Comparison of ENCODE assay signal across 1 cellular context in the genomic region with DNA sequence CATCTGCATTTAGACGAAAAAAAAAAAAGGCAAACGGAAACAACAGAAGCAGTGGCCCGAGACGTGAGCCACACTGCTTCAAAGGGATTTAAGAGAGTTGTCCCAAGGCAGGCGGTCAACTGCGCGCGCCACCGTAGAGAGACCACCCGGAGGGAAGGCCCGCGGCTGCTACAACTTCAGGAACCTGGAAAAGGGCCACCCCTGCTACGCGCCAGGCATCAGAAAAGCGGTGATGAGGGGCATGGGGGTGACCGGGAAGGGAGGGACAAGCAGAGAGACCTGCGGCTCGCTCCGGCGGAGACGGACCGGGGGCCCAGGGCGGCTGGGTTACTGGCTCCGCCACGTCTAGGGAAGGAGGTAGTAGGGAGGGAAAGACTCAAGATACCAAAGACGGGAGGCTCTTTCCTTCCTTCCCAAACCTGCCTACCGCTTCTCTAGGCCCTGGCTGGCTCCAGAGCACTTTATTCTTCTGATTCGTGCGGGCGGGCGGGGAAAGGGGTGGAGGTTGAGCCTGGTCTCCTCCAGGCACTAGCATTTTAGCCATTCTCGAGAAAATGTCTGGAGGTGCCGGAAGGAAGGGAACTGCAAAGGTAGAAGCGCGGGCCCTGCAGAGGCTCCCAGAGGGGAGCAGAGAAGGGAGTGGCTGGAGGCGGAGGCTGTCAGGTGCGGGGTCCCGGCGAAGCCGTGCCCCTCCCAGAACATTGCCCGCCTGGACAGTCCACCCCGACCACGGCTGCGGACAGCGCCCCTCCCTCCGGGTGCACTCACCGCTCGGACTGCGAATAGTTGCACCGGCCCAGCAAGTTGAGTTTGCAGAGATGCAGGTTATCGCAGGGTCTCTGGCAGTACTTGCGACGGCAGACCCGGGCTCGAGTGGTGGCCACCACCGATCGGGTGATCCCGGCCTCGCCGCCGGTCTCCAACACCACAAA.
TF ChIP-seq lines count a peak whose summit lies in the region.

No MANE protein-coding gene starts in this region.

TF ChIP-seq in HepG2, 621 proteins besides CTCF, POLR2A, EP300 and RAD21 (continued from another document and continues in another):
- TF ChIP-seq, protein P1, sequence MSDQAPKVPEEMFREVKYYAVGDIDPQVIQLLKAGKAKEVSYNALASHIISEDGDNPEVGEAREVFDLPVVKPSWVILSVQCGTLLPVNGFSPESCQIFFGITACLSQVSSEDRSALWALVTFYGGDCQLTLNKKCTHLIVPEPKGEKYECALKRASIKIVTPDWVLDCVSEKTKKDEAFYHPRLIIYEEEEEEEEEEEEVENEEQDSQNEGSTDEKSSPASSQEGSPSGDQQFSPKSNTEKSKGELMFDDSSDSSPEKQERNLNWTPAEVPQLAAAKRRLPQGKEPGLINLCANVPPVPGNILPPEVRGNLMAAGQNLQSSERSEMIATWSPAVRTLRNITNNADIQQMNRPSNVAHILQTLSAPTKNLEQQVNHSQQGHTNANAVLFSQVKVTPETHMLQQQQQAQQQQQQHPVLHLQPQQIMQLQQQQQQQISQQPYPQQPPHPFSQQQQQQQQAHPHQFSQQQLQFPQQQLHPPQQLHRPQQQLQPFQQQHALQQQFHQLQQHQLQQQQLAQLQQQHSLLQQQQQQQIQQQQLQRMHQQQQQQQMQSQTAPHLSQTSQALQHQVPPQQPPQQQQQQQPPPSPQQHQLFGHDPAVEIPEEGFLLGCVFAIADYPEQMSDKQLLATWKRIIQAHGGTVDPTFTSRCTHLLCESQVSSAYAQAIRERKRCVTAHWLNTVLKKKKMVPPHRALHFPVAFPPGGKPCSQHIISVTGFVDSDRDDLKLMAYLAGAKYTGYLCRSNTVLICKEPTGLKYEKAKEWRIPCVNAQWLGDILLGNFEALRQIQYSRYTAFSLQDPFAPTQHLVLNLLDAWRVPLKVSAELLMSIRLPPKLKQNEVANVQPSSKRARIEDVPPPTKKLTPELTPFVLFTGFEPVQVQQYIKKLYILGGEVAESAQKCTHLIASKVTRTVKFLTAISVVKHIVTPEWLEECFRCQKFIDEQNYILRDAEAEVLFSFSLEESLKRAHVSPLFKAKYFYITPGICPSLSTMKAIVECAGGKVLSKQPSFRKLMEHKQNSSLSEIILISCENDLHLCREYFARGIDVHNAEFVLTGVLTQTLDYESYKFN (CRISPR knock-in tag; conservative IDR thresholded peaks at IDR 0.05): 0 out of 2 replicates have a peak, but pooled peaks have one; percentile 10
- TF ChIP-seq ZNF619 (CRISPR knock-in tag; IDR thresholded peaks at IDR 0.05) (no peak), ZNF44 (CRISPR knock-in tag; IDR thresholded peaks at IDR 0.05) (0 out of 2 replicates have a peak, but pooled peaks have one; percentile 63), ZNF737 (CRISPR knock-in tag; IDR thresholded peaks at IDR 0.05; ENCODE audit: borderline replicate concordance) (no peak), ZNF670 (CRISPR knock-in tag; IDR thresholded peaks at IDR 0.05; ENCODE audit: borderline replicate concordance) (peak; percentile 77; the same call in 1 of the 2 replicates), ZNF777 (CRISPR knock-in tag; IDR thresholded peaks at IDR 0.05) (peak; percentile 95; the same call in 1 of the 2 replicates), HHEX (CRISPR knock-in tag; IDR thresholded peaks at IDR 0.05) (no peak), U2AF2 (IDR thresholded peaks at IDR 0.05; ENCODE audit: low read depth, low read length) (0 out of 2 replicates have a peak, but pooled peaks have one; percentile 5), ZNF253 (CRISPR knock-in tag; IDR thresholded peaks at IDR 0.05; ENCODE audit: borderline replicate concordance) (0 out of 2 replicates have a peak, but pooled peaks have one; percentile 38), ZNF883 (CRISPR knock-in tag; IDR thresholded peaks at IDR 0.05; ENCODE audit: not compliant biosample characterization) (peak; percentile 23), NR2F6 (IDR thresholded peaks at IDR 0.05) (no peak), NR2F6 (CRISPR knock-in tag; IDR thresholded peaks at IDR 0.05) (no peak), ZNF343 (CRISPR knock-in tag; IDR thresholded peaks at IDR 0.05) (0 out of 2 replicates have a peak, but pooled peaks have one; percentile 3), ZNF468 (CRISPR knock-in tag; IDR thresholded peaks at IDR 0.05) (peak; percentile 77; the same call in 1 of the 2 replicates), ZSCAN30 (CRISPR knock-in tag; IDR thresholded peaks at IDR 0.05) (no peak), ZNF569 (CRISPR knock-in tag; IDR thresholded peaks at IDR 0.05; ENCODE audit: borderline replicate concordance) (no peak), IKZF4 (CRISPR knock-in tag; IDR thresholded peaks at IDR 0.05; ENCODE audit: borderline replicate concordance, low read depth, not compliant biosample characterization) (peak; percentile 28), KLF15 (CRISPR knock-in tag; IDR thresholded peaks at IDR 0.05; ENCODE audit: borderline replicate concordance) (0 out of 2 replicates have a peak, but pooled peaks have one; percentile 28), HDAC1 (CRISPR knock-in tag; IDR thresholded peaks at IDR 0.05) (peak; percentile 71; the same call in 1 of the 2 replicates), HDAC6 (IDR thresholded peaks at IDR 0.05; ENCODE audit: low read depth, low read length) (no peak), HNRNPL (IDR thresholded peaks at IDR 0.05; ENCODE audit: low read depth, low read length) (0 out of 2 replicates have a peak, but pooled peaks have one; percentile 50), ZNF329 (CRISPR knock-in tag; IDR thresholded peaks at IDR 0.05; ENCODE audit: low read depth) (no peak), DNMT3B (CRISPR knock-in tag; conservative IDR thresholded peaks at IDR 0.05) (no peak), TEAD2 (CRISPR knock-in tag; IDR thresholded peaks at IDR 0.05) (no peak)
- TF ChIP-seq, protein P2, sequence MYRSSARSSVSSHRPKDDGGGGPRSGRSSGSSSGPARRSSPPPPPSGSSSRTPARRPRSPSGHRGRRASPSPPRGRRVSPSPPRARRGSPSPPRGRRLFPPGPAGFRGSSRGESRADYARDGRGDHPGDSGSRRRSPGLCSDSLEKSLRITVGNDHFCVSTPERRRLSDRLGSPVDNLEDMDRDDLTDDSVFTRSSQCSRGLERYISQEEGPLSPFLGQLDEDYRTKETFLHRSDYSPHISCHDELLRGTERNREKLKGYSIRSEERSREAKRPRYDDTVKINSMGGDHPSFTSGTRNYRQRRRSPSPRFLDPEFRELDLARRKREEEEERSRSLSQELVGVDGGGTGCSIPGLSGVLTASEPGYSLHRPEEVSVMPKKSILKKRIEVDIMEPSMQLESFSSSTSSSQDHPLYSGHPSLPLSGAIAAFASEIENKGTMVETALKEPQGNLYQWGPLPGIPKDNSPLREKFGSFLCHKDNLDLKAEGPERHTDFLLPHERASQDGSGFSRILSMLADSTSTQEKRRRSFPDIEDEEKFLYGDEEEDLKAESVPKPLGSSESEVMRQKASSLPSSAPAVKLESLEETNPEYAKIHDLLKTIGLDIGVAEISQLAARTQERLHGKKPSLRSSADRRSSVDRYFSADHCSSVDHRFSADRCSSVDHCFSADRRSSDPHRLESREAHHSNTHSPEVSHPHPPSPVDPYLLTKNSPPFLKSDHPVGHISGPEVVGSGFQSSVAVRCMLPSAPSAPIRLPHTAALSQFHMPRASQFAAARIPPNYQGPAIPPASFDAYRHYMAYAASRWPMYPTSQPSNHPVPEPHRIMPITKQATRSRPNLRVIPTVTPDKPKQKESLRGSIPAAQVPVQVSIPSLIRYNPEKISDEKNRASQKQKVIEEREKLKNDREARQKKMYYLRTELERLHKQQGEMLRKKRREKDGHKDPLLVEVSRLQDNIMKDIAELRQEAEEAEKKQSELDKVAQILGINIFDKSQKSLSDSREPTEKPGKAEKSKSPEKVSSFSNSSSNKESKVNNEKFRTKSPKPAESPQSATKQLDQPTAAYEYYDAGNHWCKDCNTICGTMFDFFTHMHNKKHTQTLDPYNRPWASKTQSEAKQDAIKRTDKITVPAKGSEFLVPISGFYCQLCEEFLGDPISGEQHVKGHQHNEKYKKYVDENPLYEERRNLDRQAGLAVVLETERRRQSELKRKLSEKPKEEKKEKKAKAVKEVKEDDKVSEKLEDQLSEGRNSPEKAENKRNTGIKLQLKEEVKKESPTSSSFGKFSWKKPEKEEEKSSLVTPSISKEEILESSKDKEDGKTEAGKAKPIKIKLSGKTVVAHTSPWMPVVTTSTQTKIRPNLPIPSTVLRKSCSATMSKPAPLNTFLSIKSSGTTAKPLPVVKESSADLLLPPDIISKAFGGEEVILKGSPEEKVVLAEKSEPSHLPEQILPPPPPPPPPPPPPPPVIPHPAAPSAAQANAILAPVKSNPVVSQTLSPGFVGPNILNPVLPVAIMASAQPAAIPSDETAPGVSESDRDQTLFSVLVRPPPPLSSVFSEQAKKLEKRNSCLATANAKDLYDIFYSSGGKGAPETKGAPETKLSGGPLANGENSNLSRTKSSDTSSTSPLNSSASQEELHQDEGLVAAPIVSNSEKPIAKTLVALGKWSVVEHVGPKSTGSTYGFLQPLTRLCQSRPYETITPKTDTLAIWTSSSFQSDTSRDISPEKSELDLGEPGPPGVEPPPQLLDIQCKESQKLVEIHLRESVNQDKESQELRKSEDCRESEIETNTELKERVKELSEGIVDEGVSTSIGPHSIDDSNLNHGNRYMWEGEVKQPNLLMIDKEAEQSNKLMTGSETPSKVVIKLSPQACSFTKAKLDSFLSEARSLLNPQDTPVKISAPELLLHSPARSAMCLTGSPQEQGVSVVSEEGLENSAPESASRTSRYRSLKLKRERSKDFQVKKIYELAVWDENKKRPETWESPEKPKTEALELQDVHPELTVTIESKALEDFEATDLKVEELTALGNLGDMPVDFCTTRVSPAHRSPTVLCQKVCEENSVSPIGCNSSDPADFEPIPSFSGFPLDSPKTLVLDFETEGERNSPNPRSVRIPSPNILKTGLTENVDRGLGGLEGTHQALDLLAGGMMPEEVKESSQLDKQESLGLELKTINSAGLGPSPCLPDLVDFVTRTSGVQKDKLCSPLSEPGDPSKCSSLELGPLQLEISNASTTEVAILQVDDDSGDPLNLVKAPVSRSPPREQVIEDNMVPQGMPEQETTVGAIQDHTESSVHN (CRISPR knock-in tag; IDR thresholded peaks at IDR 0.05): no peak
- TF ChIP-seq, protein P3, sequence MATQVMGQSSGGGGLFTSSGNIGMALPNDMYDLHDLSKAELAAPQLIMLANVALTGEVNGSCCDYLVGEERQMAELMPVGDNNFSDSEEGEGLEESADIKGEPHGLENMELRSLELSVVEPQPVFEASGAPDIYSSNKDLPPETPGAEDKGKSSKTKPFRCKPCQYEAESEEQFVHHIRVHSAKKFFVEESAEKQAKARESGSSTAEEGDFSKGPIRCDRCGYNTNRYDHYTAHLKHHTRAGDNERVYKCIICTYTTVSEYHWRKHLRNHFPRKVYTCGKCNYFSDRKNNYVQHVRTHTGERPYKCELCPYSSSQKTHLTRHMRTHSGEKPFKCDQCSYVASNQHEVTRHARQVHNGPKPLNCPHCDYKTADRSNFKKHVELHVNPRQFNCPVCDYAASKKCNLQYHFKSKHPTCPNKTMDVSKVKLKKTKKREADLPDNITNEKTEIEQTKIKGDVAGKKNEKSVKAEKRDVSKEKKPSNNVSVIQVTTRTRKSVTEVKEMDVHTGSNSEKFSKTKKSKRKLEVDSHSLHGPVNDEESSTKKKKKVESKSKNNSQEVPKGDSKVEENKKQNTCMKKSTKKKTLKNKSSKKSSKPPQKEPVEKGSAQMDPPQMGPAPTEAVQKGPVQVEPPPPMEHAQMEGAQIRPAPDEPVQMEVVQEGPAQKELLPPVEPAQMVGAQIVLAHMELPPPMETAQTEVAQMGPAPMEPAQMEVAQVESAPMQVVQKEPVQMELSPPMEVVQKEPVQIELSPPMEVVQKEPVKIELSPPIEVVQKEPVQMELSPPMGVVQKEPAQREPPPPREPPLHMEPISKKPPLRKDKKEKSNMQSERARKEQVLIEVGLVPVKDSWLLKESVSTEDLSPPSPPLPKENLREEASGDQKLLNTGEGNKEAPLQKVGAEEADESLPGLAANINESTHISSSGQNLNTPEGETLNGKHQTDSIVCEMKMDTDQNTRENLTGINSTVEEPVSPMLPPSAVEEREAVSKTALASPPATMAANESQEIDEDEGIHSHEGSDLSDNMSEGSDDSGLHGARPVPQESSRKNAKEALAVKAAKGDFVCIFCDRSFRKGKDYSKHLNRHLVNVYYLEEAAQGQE (IDR thresholded peaks at IDR 0.05; ENCODE audit: borderline replicate concordance in 1 of 2, low read depth in 1 of 2, low read length in 2 of 2): 0 out of 4 replicates have a peak, but pooled peaks of 1 of the 2 experiments have one; percentile 11
- TF ChIP-seq, protein P4, sequence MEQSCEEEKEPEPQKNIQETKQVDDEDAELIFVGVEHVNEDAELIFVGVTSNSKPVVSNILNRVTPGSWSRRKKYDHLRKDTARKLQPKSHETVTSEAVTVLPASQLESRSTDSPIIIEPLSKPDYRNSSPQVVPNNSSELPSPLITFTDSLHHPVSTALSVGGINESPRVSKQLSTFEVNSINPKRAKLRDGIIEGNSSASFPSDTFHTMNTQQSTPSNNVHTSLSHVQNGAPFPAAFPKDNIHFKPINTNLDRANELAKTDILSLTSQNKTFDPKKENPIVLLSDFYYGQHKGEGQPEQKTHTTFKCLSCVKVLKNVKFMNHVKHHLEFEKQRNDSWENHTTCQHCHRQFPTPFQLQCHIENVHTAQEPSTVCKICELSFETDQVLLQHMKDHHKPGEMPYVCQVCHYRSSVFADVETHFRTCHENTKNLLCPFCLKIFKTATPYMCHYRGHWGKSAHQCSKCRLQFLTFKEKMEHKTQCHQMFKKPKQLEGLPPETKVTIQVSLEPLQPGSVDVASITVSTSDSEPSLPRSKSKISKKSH (CRISPR knock-in tag; IDR thresholded peaks at IDR 0.05; ENCODE audit: borderline replicate concordance): no peak
- TF ChIP-seq, protein P5, sequence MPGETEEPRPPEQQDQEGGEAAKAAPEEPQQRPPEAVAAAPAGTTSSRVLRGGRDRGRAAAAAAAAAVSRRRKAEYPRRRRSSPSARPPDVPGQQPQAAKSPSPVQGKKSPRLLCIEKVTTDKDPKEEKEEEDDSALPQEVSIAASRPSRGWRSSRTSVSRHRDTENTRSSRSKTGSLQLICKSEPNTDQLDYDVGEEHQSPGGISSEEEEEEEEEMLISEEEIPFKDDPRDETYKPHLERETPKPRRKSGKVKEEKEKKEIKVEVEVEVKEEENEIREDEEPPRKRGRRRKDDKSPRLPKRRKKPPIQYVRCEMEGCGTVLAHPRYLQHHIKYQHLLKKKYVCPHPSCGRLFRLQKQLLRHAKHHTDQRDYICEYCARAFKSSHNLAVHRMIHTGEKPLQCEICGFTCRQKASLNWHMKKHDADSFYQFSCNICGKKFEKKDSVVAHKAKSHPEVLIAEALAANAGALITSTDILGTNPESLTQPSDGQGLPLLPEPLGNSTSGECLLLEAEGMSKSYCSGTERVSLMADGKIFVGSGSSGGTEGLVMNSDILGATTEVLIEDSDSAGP (CRISPR knock-in tag; IDR thresholded peaks at IDR 0.05; ENCODE audit: borderline replicate concordance): 0 out of 2 replicates have a peak, but pooled peaks have one; percentile 9
- TF ChIP-seq, protein P6, sequence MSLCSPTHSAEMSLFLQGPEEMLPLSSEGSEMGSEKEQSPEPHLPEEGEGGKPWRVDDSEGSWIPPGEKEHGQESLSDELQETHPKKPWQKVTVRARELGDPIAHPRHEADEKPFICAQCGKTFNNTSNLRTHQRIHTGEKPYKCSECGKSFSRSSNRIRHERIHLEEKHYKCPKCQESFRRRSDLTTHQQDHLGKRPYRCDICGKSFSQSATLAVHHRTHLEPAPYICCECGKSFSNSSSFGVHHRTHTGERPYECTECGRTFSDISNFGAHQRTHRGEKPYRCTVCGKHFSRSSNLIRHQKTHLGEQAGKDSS (CRISPR knock-in tag; IDR thresholded peaks at IDR 0.05; ENCODE audit: borderline replicate concordance, low read depth): 0 out of 2 replicates have a peak, but pooled peaks have one; percentile 38
- TF ChIP-seq, protein P7, sequence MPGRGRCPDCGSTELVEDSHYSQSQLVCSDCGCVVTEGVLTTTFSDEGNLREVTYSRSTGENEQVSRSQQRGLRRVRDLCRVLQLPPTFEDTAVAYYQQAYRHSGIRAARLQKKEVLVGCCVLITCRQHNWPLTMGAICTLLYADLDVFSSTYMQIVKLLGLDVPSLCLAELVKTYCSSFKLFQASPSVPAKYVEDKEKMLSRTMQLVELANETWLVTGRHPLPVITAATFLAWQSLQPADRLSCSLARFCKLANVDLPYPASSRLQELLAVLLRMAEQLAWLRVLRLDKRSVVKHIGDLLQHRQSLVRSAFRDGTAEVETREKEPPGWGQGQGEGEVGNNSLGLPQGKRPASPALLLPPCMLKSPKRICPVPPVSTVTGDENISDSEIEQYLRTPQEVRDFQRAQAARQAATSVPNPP (CRISPR knock-in tag; IDR thresholded peaks at IDR 0.05): 0 out of 2 replicates have a peak, but pooled peaks have one; percentile 18
